ENCODE assay signal across 8 cellular contexts in the genomic region with DNA sequence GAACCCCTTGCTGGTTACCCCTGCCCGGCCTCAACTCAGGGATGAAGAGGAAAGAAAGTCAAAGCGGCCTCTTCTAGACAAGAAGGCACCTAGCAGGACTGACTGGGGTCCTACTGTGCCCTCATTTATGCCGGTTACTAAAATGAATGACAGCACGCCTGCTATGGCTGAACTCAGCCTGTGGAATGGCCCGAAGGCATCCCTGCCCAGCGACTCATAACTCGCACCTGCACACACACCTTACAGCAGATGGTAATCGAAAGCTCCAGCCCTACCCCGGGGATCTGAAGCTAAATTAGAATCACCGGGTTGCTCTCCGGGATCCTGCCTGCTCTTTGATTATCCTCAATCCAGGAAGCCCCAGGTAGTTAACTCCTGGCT. TPM values are rescaled to one million over a fixed set of nuclear protein-coding genes. Genes with fewer than 3 reads are reported as not detected.
DNase-seq lines count a peak whose midpoint lies in the region; ATAC-seq and TF ChIP-seq lines count a peak whose summit lies in the region.

No MANE protein-coding gene starts in this region.

- H3K79me2 ChIP-seq in Karpas-422 (ENCODE audit: low read length) (peaks cover 36% of the 10 kb centered on the region), mammary epithelial cell (ENCODE audit: insufficient read depth, low read length) (peaks cover 37% of the 10 kb centered on the region), mesendoderm (ENCODE audit: control insufficient read depth, insufficient read depth, low read length) (peaks cover 27% of the 10 kb centered on the region)

- no peak overlapping the region for H4K5ac ChIP-seq in mesendoderm (ENCODE audit: low read length)

- H2BK5ac ChIP-seq in mesendoderm (ENCODE audit: low read length), result no peak overlapping the region

- TF ChIP-seq CTCF in AG10803 (conservative IDR thresholded peaks at IDR 0.05; ENCODE audit: low read length) (no peak), mammary epithelial cell (conservative IDR thresholded peaks at IDR 0.05 in 1 of 2, IDR thresholded peaks at IDR 0.05 in 1 of 2; ENCODE audit: extremely low read depth in 1 of 2, insufficient read depth in 1 of 2, low read depth in 1 of 2, low read length in 2 of 2) (no peak), natural killer cell (IDR thresholded peaks at IDR 0.05) (no peak)

- H3K4ac ChIP-seq in mesendoderm (ENCODE audit: low read depth, low read length), result no peak overlapping the region

- no peak overlapping the region for H3K23ac ChIP-seq in mesendoderm (ENCODE audit: low read length)

- in situ Hi-C loops in mammary epithelial cell (cut with MboI; ENCODE audit: low sequenced_read_pairs in 2 of 2), result no loop called here

- no peak overlapping the region for H3K4me3 Mint-ChIP-seq in natural killer cell

- CTCF ChIA-PET in mammary epithelial cell (lab: Charles Lee; ENCODE audit: low non-redundant PET), result no interaction called here

- no peak for DNase-seq in AG10803 (ENCODE audit: low read depth)
- no peak for DNase-seq in Karpas-422
- peak; percentile 53 for DNase-seq in mammary epithelial cell
- DNase-seq in mesendoderm, result peak; percentile 21
- no peak for DNase-seq in natural killer cell
- DNase-seq in foreskin melanocyte, result no peak

- H3K4me1 Mint-ChIP-seq in natural killer cell, result peaks cover 0 to 14% of the 10 kb centered on the region in 2 donors

- no peak for ATAC-seq in HG02870 (IDR thresholded peaks at IDR 0.05; ENCODE audit: unreplicated experiment)
- ATAC-seq in GM18909 (IDR thresholded peaks at IDR 0.05; ENCODE audit: poor library complexity, unreplicated experiment), result no peak
- no peak for ATAC-seq in natural killer cell

- H3K27me3 ChIP-seq in Karpas-422 (ENCODE audit: low read length) (no peaks in the 10 kb centered on the region), mammary epithelial cell (ENCODE audit: insufficient read depth, low read length) (no peaks in the 10 kb centered on the region), mesendoderm (ENCODE audit: insufficient read depth, low read length, poor library complexity) (no peaks in the 10 kb centered on the region)

- H4K8ac ChIP-seq in mesendoderm (ENCODE audit: low read depth, low read length), result no peak overlapping the region

- H3K9ac ChIP-seq in Karpas-422 (ENCODE audit: low read length) (peak overlapping the region; percentile 82), mammary epithelial cell (ENCODE audit: insufficient read depth, low read length) (no peak overlapping the region), mesendoderm (ENCODE audit: low read length) (peak overlapping the region; percentile 95)

- H3K79me1 ChIP-seq in mesendoderm (ENCODE audit: low read length), result peaks cover 3% of the 10 kb centered on the region

- H3K36me3 Mint-ChIP-seq in natural killer cell, result no peaks in the 10 kb centered on the region

- H3K27ac Mint-ChIP-seq in natural killer cell, result peak overlapping the region in 1 of 2 donors; percentile 35

- H2AFZ ChIP-seq in Karpas-422 (ENCODE audit: low read length) (peak overlapping the region; percentile 96; the same call in 1 of the 2 replicates), mammary epithelial cell (ENCODE audit: low read depth, low read length) (peak overlapping the region; percentile 92)

- H3K4me3 ChIP-seq in AG10803 (ENCODE audit: low read length), result peak overlapping the region; percentile 68
- H3K4me3 ChIP-seq in Karpas-422 (ENCODE audit: low read length), result peak overlapping the region; percentile 75
- peak overlapping the region; percentile 33 to 78 (median 72) for H3K4me3 ChIP-seq in mammary epithelial cell (replicated peaks in 1 of 3; ENCODE audit: insufficient read depth in 1 of 3, low read depth in 2 of 3, low read length in 3 of 3)
- H3K4me3 ChIP-seq in mesendoderm (ENCODE audit: low read length), result no peak overlapping the region

- intact Hi-C loops in mammary epithelial cell (cut with micrococcal nuclease) (loop anchor here (2.0 kb wide), 2 partner anchors 147 to 187 kb away; no protein-coding TSS in a partner anchor), natural killer cell (cut with micrococcal nuclease) (no loop called here)

- peaks cover 16% of the 10 kb centered on the region for H3K4me1 ChIP-seq in Karpas-422 (ENCODE audit: low read length)
- peaks cover 17% of the 10 kb centered on the region for H3K4me1 ChIP-seq in mammary epithelial cell (ENCODE audit: insufficient read depth, low read length)
- no peaks in the 10 kb centered on the region for H3K4me1 ChIP-seq in mesendoderm (ENCODE audit: control insufficient read depth, low read depth, low read length)

- no peaks in the 10 kb centered on the region for H3K9me2 ChIP-seq in Karpas-422 (replicated peaks; ENCODE audit: insufficient read depth, low read length)

- H2BK120ac ChIP-seq in mesendoderm (ENCODE audit: low read depth, low read length), result no peak overlapping the region

- H3K9me3 Mint-ChIP-seq in natural killer cell, result no peaks in the 10 kb centered on the region

- dilution Hi-C loops in mammary epithelial cell (cut with HindIII; ENCODE audit: low sequenced_read_pairs), result no loop called here

- no peak overlapping the region for H2AK5ac ChIP-seq in mesendoderm (ENCODE audit: low read length)

- H3K4me2 ChIP-seq in Karpas-422 (ENCODE audit: low read depth, low read length, poor library complexity, severe bottlenecking) (peak overlapping the region; percentile 89), mammary epithelial cell (ENCODE audit: insufficient read depth, low read depth, low read length) (peak overlapping the region; percentile 83), mesendoderm (ENCODE audit: low read length) (peak overlapping the region; percentile 84)

- H3K56ac ChIP-seq in mesendoderm (ENCODE audit: low read length), result peak overlapping the region; percentile 97

- H3K18ac ChIP-seq in mesendoderm (ENCODE audit: low read length), result no peak overlapping the region

- no peaks in the 10 kb centered on the region for H4K20me1 ChIP-seq in Karpas-422 (ENCODE audit: insufficient read depth, low read depth, low read length)
- no peaks in the 10 kb centered on the region for H4K20me1 ChIP-seq in mammary epithelial cell (ENCODE audit: insufficient read depth, low read length)

- BruUV-seq in mammary epithelial cell (replicated peaks; lab: Mats Ljungman, UMichigan), result no TSS peak

- WGBS in mammary epithelial cell (ENCODE audit: low coverage, missing lambda C conversion rate), result 67% methylated on average over 4 of the region's 11 CpGs
- no CpG with 5 or more reads among the region's 11 CpGs for WGBS in mesendoderm (ENCODE audit: extremely low coverage, insufficient coverage, low lambda C conversion rate)

- no peaks in the 10 kb centered on the region for H3K9me3 ChIP-seq in Karpas-422 (ENCODE audit: low read length)
- no peaks in the 10 kb centered on the region for H3K9me3 ChIP-seq in mammary epithelial cell (replicated peaks; ENCODE audit: insufficient read depth, low read length)

- no peak overlapping the region for H2BK15ac ChIP-seq in mesendoderm (replicated peaks; ENCODE audit: low read depth)

- no peaks in the 10 kb centered on the region for H3K36me3 ChIP-seq in Karpas-422 (ENCODE audit: insufficient read depth, low read length)
- H3K36me3 ChIP-seq in mammary epithelial cell (ENCODE audit: insufficient read depth, low read length), result no peaks in the 10 kb centered on the region
- H3K36me3 ChIP-seq in mesendoderm (ENCODE audit: control insufficient read depth, insufficient read depth, low read length), result no peaks in the 10 kb centered on the region

- H3K27me3 Mint-ChIP-seq in natural killer cell (ENCODE audit: low read depth in 2 of 2), result no peaks in the 10 kb centered on the region

- H3K27ac ChIP-seq in Karpas-422 (ENCODE audit: low read length) (no peak overlapping the region), mammary epithelial cell (ENCODE audit: insufficient read depth, low read depth, low read length) (peak overlapping the region; percentile 42), mesendoderm (ENCODE audit: low read depth, low read length) (no peak overlapping the region)

RNA-seq across cellular contexts. Expression of a gene that starts 0.7 kb away (rescaled TPM):
- 66.6 and 80.4 TPM in 2 replicates for total RNA-seq in Karpas-422 (2014; rRNA removed; shearing (Covaris generic); ENCODE audit: low replicate concordance)
- total RNA-seq in mammary epithelial cell (100 to 1,000 TPM; 109 to 170 TPM), natural killer cell (100 to 1,000 TPM in 1 of 3 donors, 1 to 10 TPM in 2; 7.9 to 105 (median 9.7) TPM)
- 116 TPM for polyA plus RNA-seq in mammary epithelial cell
- 123 TPM for polyA minus RNA-seq in mammary epithelial cell
- polyA plus RNA-seq in mesendoderm (2013, experiment 1 of 2), result 156 TPM
- polyA plus RNA-seq in mesendoderm (2013, experiment 2 of 2), result 155 TPM

Comparison
In these comparisons a context has a peak if more than half of its experiments do, and no peak if none do; other contexts are left out.
1. DNase-seq: peak in mammary epithelial cell (single experiment) and mesendoderm (single experiment); none in AG10803 (single experiment), Karpas-422 (single experiment), natural killer cell (single experiment) and foreskin melanocyte (single experiment).
2. Peak in every context shown above with its lines, with median percentiles within 50 percentile points of each other: H3K4me2 ChIP-seq.